ENCODE assay signal across 8 cellular contexts in genomic region chr6:149494809-149495208, GRCh38. TPM values are rescaled to one million over a fixed set of nuclear protein-coding genes. Genes with fewer than 3 reads are reported as not detected.
DNase-seq lines count a peak whose midpoint lies in the region; ATAC-seq and TF ChIP-seq lines count a peak whose summit lies in the region.
"Not testable (repeated sequence)": the region's sequence is repeated elsewhere in the genome, so short reads cannot be mapped to it uniquely, and the experiment has no call there.

No MANE protein-coding gene starts in this region.

- peak overlapping the region; percentile 32 for H3K4me3 ChIP-seq in CD8-positive, alpha-beta memory T cell (ENCODE audit: low read length)
- H3K4me3 ChIP-seq in osteoblast (ENCODE audit: insufficient read depth, low read length) = not testable (repeated sequence)

- DNase-seq in CD8-positive, alpha-beta memory T cell = peak in 4 of 5 donors; percentile 44 to 85 (median 78)
- peak; percentile 44 for DNase-seq in NCI-H2171 treated with DMSO at 0.1 percent for 48 hours (lab: John Stamatoyannopoulos, UW)
- DNase-seq in activated CD4-positive, alpha-beta T cell treated with anti-CD3 and anti-CD28 coated beads, Interleukin-2, amount 50 U/mL, for 1 hour = peak; percentile 55
- DNase-seq in activated naive CD4-positive, alpha-beta T cell treated with anti-CD3 and anti-CD28 coated beads, Interleukin-2, amount 50 U/mL, for 72 hours (ENCODE audit: low spot score in 2 of 2) = peak; percentile 46 to 80
- peak; percentile 22 for DNase-seq in osteoblast (ENCODE audit: insufficient read length, low spot score, missing footprints)

- not testable (repeated sequence) for H3K9me3 ChIP-seq in CD8-positive, alpha-beta memory T cell (ENCODE audit: low read length); osteoblast (ENCODE audit: low read depth, low read length)

- H3K27ac ChIP-seq in CD8-positive, alpha-beta memory T cell (ENCODE audit: low read depth, low read length) = peak overlapping the region; percentile 52
- not testable (repeated sequence) for H3K27ac ChIP-seq in osteoblast (ENCODE audit: low read depth, low read length)

- not testable (repeated sequence) for H3K36me3 ChIP-seq in CD8-positive, alpha-beta memory T cell (ENCODE audit: insufficient read depth, low read length); osteoblast (ENCODE audit: insufficient read depth, low read length)

- H3K4me1 ChIP-seq in CD8-positive, alpha-beta memory T cell (ENCODE audit: insufficient read depth, low read length) = peaks cover 42% of the 10 kb centered on the region
- H3K4me1 ChIP-seq in osteoblast (ENCODE audit: insufficient read depth, low read length) = not testable (repeated sequence)

- not testable (repeated sequence) for H3K79me2 ChIP-seq in osteoblast (ENCODE audit: insufficient read depth, low read length)

- POLR2A ChIA-PET in CD8-positive, alpha-beta memory T cell (lab: Charles Lee) = interaction anchor here (0.7 to 1.6 kb wide), 8 partner anchors 10 to 307 kb away, joined by 3 to 39 read pairs (median 8); partner anchors contain the start of genes PPIL4 and ZC3H12D

- not testable (repeated sequence) for H3K4me2 ChIP-seq in osteoblast (ENCODE audit: insufficient read depth, low read length)

- H3K4me1 Mint-ChIP-seq in CD8-positive, alpha-beta memory T cell = peaks cover 21 to 58% (median 54%) of the 10 kb centered on the region in 3 donors

- H3K27me3 ChIP-seq in CD8-positive, alpha-beta memory T cell (ENCODE audit: insufficient read depth, low read length, poor library complexity, severe bottlenecking); osteoblast (ENCODE audit: insufficient read depth, low read length): not testable (repeated sequence)

- not testable (repeated sequence) for H3K9me3 Mint-ChIP-seq in CD8-positive, alpha-beta memory T cell; activated naive CD4-positive, alpha-beta T cell treated with anti-CD3 and anti-CD28 coated beads, Interleukin-2, amount 50 U/mL, for 72 hours

- CTCF ChIA-PET in CD8-positive, alpha-beta memory T cell (lab: Charles Lee) = interaction anchor here (0.7 to 4.5 kb wide), 6 partner anchors 10 to 70 kb away, joined by 3 to 44 read pairs (median 4); partner anchors contain the start of gene ZC3H12D

- peak overlapping the region; percentile 75 to 96 (median 88) for H3K27ac Mint-ChIP-seq in CD8-positive, alpha-beta memory T cell
- peak overlapping the region; percentile 98 to 99 for H3K27ac Mint-ChIP-seq in activated naive CD4-positive, alpha-beta T cell treated with anti-CD3 and anti-CD28 coated beads, Interleukin-2, amount 50 U/mL, for 72 hours

- ATAC-seq in GM18909 (IDR thresholded peaks at IDR 0.05; ENCODE audit: poor library complexity, unreplicated experiment) (peak; percentile 82), GM21737 (IDR thresholded peaks at IDR 0.05; ENCODE audit: unreplicated experiment) (peak; percentile 69), HG03095 (IDR thresholded peaks at IDR 0.05; ENCODE audit: unreplicated experiment) (peak; percentile 70)
- ATAC-seq in activated naive CD4-positive, alpha-beta T cell treated with anti-CD3 and anti-CD28 coated beads, Interleukin-2, amount 50 U/mL, for 72 hours = peak; percentile 91 to 92

- not testable (repeated sequence) for H3K27me3 Mint-ChIP-seq in CD8-positive, alpha-beta memory T cell

- H2AFZ ChIP-seq in osteoblast (ENCODE audit: low read length) = not testable (repeated sequence)

- TF ChIP-seq CTCF in osteoblast (IDR thresholded peaks at IDR 0.05; ENCODE audit: extremely low read depth, low read depth, low read length) = not testable (repeated sequence)

- peak overlapping the region; percentile 24 to 81 (median 58) for H3K4me3 Mint-ChIP-seq in CD8-positive, alpha-beta memory T cell

- not testable (repeated sequence) for H4K20me1 ChIP-seq in osteoblast (ENCODE audit: insufficient read depth, low read length)

- not testable (repeated sequence) for H3K36me3 Mint-ChIP-seq in CD8-positive, alpha-beta memory T cell
- H3K36me3 Mint-ChIP-seq in activated naive CD4-positive, alpha-beta T cell treated with anti-CD3 and anti-CD28 coated beads, Interleukin-2, amount 50 U/mL, for 72 hours = peaks cover 9 to 26% of the 10 kb centered on the region in 2 donors

RNA-seq across cellular contexts. Expression of gene ZC3H12D, which starts 10.0 kb away (rescaled TPM):
- total RNA-seq in CD8-positive, alpha-beta memory T cell = 10 to 100 TPM; 83.5 to 84.5 TPM
- 2.5 TPM for polyA plus RNA-seq in CD8-positive, alpha-beta memory T cell
- 100 to 1,000 TPM in 1 of 2 donors, 10 to 100 TPM in 1; 87.1 to 186 TPM for total RNA-seq in activated naive CD4-positive, alpha-beta T cell treated with anti-CD3 and anti-CD28 coated beads, Interleukin-2, amount 50 U/mL, for 72 hours
- total RNA-seq in osteoblast = under 0.01 and 0.29 TPM in 2 replicates

RNA-seq across cellular contexts. Expression of gene PPIL4, which starts 51.0 kb away (rescaled TPM):
- 10 to 100 TPM; 29.7 to 31.9 TPM for total RNA-seq in CD8-positive, alpha-beta memory T cell
- 10.7 TPM for polyA plus RNA-seq in CD8-positive, alpha-beta memory T cell
- total RNA-seq in activated naive CD4-positive, alpha-beta T cell treated with anti-CD3 and anti-CD28 coated beads, Interleukin-2, amount 50 U/mL, for 72 hours = 10 to 100 TPM; 21.9 to 29.3 TPM
- 33.3 and 34.5 TPM in 2 replicates for total RNA-seq in osteoblast

Comparison
In these comparisons a context has a peak if more than half of its experiments do, and no peak if none do; other contexts are left out.
1. DNase-seq: peak in every context shown above with its lines; median percentile 78 in CD8-positive, alpha-beta memory T cell; 63 in activated naive CD4-positive, alpha-beta T cell treated with anti-CD3 and anti-CD28 coated beads, Interleukin-2, amount 50 U/mL, for 72 hours; 55 in activated CD4-positive, alpha-beta T cell treated with anti-CD3 and anti-CD28 coated beads, Interleukin-2, amount 50 U/mL, for 1 hour; 44 in NCI-H2171 treated with DMSO at 0.1 percent for 48 hours; 22 in osteoblast.
2. RNA of gene ZC3H12D, which starts 10.0 kb away (total RNA-seq): 87.1 to 186 TPM in activated naive CD4-positive, alpha-beta T cell treated with anti-CD3 and anti-CD28 coated beads, Interleukin-2, amount 50 U/mL, for 72 hours and 83.5 to 84.5 TPM in CD8-positive, alpha-beta memory T cell; under 0.01 to 0.29 TPM in osteoblast; every median in the first group is over 10 times any median in the second.
3. Peak in every context shown above with its lines, with median percentiles within 50 percentile points of each other: ATAC-seq.